Comparison of ENCODE assay signal across 9 cellular contexts in the genomic region with DNA sequence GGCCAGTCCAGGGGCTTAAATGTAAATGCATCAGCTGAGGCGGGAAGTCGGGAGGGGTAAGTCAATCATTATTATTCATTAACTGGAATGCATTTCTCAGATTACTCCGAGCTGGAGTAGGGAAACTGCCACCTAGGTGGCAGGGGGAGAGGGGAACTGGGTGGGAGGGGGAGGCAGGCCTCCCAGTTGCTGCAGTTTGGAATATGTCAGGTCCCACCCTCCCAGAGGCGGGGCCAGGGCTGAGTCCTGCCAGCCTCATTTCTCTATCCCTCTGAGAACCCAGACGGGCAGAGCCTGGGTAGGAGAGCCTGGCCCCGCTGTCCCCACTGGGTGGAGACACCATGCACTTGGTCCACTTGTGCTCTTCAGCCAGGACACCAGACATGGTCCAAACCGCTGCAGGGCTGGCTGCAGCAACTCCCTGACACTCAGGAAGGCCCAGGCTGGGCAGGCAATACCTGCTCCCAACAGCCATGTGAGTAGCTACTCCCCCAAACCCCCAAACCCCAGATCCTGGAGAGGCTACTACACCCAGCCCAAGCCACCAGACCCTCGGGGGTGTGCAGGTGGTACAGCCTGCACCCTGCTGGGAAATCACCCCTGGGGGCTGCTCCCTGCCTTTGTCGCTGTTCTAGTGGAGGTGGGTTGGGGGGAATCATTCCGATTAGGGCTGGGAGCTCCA. TPM values are rescaled to one million over a fixed set of nuclear protein-coding genes. Genes with fewer than 3 reads are reported as not detected.
DNase-seq lines count a peak whose midpoint lies in the region; ATAC-seq, FAIRE-seq and TF ChIP-seq lines count a peak whose summit lies in the region.
"Had no signal": no experiment of that assay in that cellular context is flagged by ENCODE, and none has a peak within 500 bp of the region (broad histone marks: within the 10 kb centered on the region; RNA-seq: fewer than 3 reads in every experiment).

A gene with protein sequence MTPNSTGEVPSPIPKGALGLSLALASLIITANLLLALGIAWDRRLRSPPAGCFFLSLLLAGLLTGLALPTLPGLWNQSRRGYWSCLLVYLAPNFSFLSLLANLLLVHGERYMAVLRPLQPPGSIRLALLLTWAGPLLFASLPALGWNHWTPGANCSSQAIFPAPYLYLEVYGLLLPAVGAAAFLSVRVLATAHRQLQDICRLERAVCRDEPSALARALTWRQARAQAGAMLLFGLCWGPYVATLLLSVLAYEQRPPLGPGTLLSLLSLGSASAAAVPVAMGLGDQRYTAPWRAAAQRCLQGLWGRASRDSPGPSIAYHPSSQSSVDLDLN (plus strand): TSS at position 274 of the 682 bp plus-strand sequence. CDS start 1,710 bp downstream, outside the sequence.

- no peaks in the 10 kb centered on the region for H3K9me3 Mint-ChIP-seq in activated T-cell treated with anti-CD3 and anti-CD28 coated beads, Interleukin-2, amount 50 U/mL, for 72 hours
- no peaks in the 10 kb centered on the region for H3K9me3 Mint-ChIP-seq in activated T-cell treated with anti-CD3 and anti-CD28 coated beads, Interleukin-2, amount 50 U/mL, for 4 hours
- no peaks in the 10 kb centered on the region for H3K9me3 Mint-ChIP-seq in chondrocyte (ENCODE audit: low read depth)

- no peak within 1 kb of the TSS for H3K4me3 ChIP-seq in upper lobe of right lung

- ATAC-seq in activated T-cell treated with anti-CD3 and anti-CD28 coated beads, Interleukin-2, amount 50 U/mL, for 72 hours (replicated peaks in 1 of 2): no peak
- no peak for ATAC-seq in activated T-cell treated with anti-CD3 and anti-CD28 coated beads, Interleukin-2, amount 50 U/mL, for 4 hours
- ATAC-seq in upper lobe of right lung (peak; percentile 24), GM21515 (IDR thresholded peaks at IDR 0.05; ENCODE audit: unreplicated experiment) (no peak)

- intact Hi-C loops in upper lobe of right lung (cut with DNase I): no loop called here

- peaks cover 23% of the 10 kb centered on the region for H3K4me1 Mint-ChIP-seq in activated T-cell treated with anti-CD3 and anti-CD28 coated beads, Interleukin-2, amount 50 U/mL, for 72 hours (ENCODE audit: low read depth)
- peaks cover 16% of the 10 kb centered on the region for H3K4me1 Mint-ChIP-seq in activated T-cell treated with anti-CD3 and anti-CD28 coated beads, Interleukin-2, amount 50 U/mL, for 4 hours (ENCODE audit: low read depth)
- H3K4me1 Mint-ChIP-seq in chondrocyte (ENCODE audit: low read depth): peaks cover 31% of the 10 kb centered on the region

- H3K27ac ChIP-seq in upper lobe of right lung: peak within 1 kb of the TSS; percentile 30

- peaks cover 2 to 5% of the 10 kb centered on the region in 2 donors for H3K36me3 Mint-ChIP-seq in activated T-cell treated with anti-CD3 and anti-CD28 coated beads, Interleukin-2, amount 50 U/mL, for 72 hours (ENCODE audit: insufficient read depth in 2 of 2)
- H3K36me3 Mint-ChIP-seq in activated T-cell treated with anti-CD3 and anti-CD28 coated beads, Interleukin-2, amount 50 U/mL, for 4 hours (ENCODE audit: insufficient read depth): peaks cover 11% of the 10 kb centered on the region
- peaks cover 8% of the 10 kb centered on the region for H3K36me3 Mint-ChIP-seq in chondrocyte (ENCODE audit: low read depth)

- H3K4me1 ChIP-seq in upper lobe of right lung: peaks cover 38% of the 10 kb centered on the region

- no peak within 1 kb of the TSS for H3K4me3 Mint-ChIP-seq in activated T-cell treated with anti-CD3 and anti-CD28 coated beads, Interleukin-2, amount 50 U/mL, for 72 hours
- H3K4me3 Mint-ChIP-seq in activated T-cell treated with anti-CD3 and anti-CD28 coated beads, Interleukin-2, amount 50 U/mL, for 4 hours: no peak within 1 kb of the TSS
- H3K4me3 Mint-ChIP-seq in chondrocyte (ENCODE audit: unreplicated experiment): no peak within 1 kb of the TSS

- peak within 1 kb of the TSS; percentile 58 for H3K27ac Mint-ChIP-seq in activated T-cell treated with anti-CD3 and anti-CD28 coated beads, Interleukin-2, amount 50 U/mL, for 72 hours
- peak within 1 kb of the TSS; percentile 94 for H3K27ac Mint-ChIP-seq in chondrocyte (ENCODE audit: unreplicated experiment)

- no peaks in the 10 kb centered on the region for H3K27me3 ChIP-seq in upper lobe of right lung

- TF ChIP-seq CTCF in chondrocyte (IDR thresholded peaks at IDR 0.05) (peak; percentile 37), upper lobe of right lung (IDR thresholded peaks at IDR 0.05) (no peak)

- no peak for DNase-seq in activated T-cell treated with anti-CD3 and anti-CD28 coated beads, Interleukin-2, amount 50 U/mL, for 72 hours
- no peak for DNase-seq in activated T-cell treated with anti-CD3 and anti-CD28 coated beads, Interleukin-2, amount 50 U/mL, for 4 hours
- peak; percentile 86 for DNase-seq in chondrocyte (ENCODE audit: low spot score)
- peak; percentile 64 for DNase-seq in mucosa of gallbladder (ENCODE audit: low spot score)
- peak; percentile 74 for DNase-seq in upper lobe of right lung
- DNase-seq in urothelium cell line (ENCODE audit: low spot score): no peak
- no peak for DNase-seq in H4 (ENCODE audit: low spot score)

- H3K36me3 ChIP-seq in upper lobe of right lung: peaks cover 37% of the 10 kb centered on the region

- H3K27me3 Mint-ChIP-seq in activated T-cell treated with anti-CD3 and anti-CD28 coated beads, Interleukin-2, amount 50 U/mL, for 72 hours (ENCODE audit: low read depth): no peaks in the 10 kb centered on the region
- H3K27me3 Mint-ChIP-seq in activated T-cell treated with anti-CD3 and anti-CD28 coated beads, Interleukin-2, amount 50 U/mL, for 4 hours (ENCODE audit: low read depth): no peaks in the 10 kb centered on the region
- H3K27me3 Mint-ChIP-seq in chondrocyte (ENCODE audit: low read depth): no peaks in the 10 kb centered on the region

- FAIRE-seq in urothelium cell line (lab: Jason Lieb, UNC): no peak
- FAIRE-seq: keratinocyte had no signal

- H3K9me3 ChIP-seq in upper lobe of right lung: no peaks in the 10 kb centered on the region

RNA-seq across cellular contexts. Expression of the gene that starts here (rescaled TPM):
- 1 to 10 TPM in 1 of 2 donors, under 1 TPM in 1; 0.76 to 1.4 TPM for total RNA-seq in activated T-cell treated with anti-CD3 and anti-CD28 coated beads, Interleukin-2, amount 50 U/mL, for 72 hours
- under 1 TPM; 0.66 to 0.69 (median 0.68) TPM for total RNA-seq in activated T-cell treated with anti-CD3 and anti-CD28 coated beads, Interleukin-2, amount 50 U/mL, for 4 hours
- total RNA-seq in chondrocyte: 0.10 to 0.26 TPM (median 0.22 TPM) in 3 replicates
- total RNA-seq in mucosa of gallbladder: 49.3 TPM
- 2.6 TPM for total RNA-seq in upper lobe of right lung
- total RNA-seq in H4 (2014; rRNA removed; shearing (Covaris generic)): 0.37 TPM in 1 of 2 replicates, not detected in the other

Comparison
In these comparisons a context has a peak if more than half of its experiments do, and no peak if none do; other contexts are left out.
1. RNA of the gene that starts here (total RNA-seq): 49.3 TPM in mucosa of gallbladder (single experiment); 2.6 TPM in upper lobe of right lung (single experiment), 0.76 to 1.4 TPM in activated T-cell treated with anti-CD3 and anti-CD28 coated beads, Interleukin-2, amount 50 U/mL, for 72 hours, 0.66 to 0.69 TPM in activated T-cell treated with anti-CD3 and anti-CD28 coated beads, Interleukin-2, amount 50 U/mL, for 4 hours, 0.37 TPM in H4 and 0.10 to 0.26 TPM in chondrocyte; every median in the first group is over 10 times any median in the second.
2. Peak in DNase-seq in chondrocyte; RNA of the gene not detected or under 1 TPM.
3. DNase-seq: peak in mucosa of gallbladder (single experiment) and upper lobe of right lung (single experiment); none in activated T-cell treated with anti-CD3 and anti-CD28 coated beads, Interleukin-2, amount 50 U/mL, for 72 hours (0 of 2), activated T-cell treated with anti-CD3 and anti-CD28 coated beads, Interleukin-2, amount 50 U/mL, for 4 hours (single experiment), urothelium cell line (single experiment) and H4 (single experiment).